9 cellular contexts compared by ENCODE assay signal in genomic region chr2:168245074-168245825, GRCh38. TPM values are rescaled to one million over a fixed set of nuclear protein-coding genes. Genes with fewer than 3 reads are reported as not detected.
DNase-seq lines count a peak whose midpoint lies in the region; TF ChIP-seq lines count a peak whose summit lies in the region.
"Had no signal": no experiment of that assay in that cellular context is flagged by ENCODE, and none has a peak within 500 bp of the region (broad histone marks: within the 10 kb centered on the region; RNA-seq: fewer than 3 reads in every experiment).

No MANE protein-coding gene starts in this region.

- intact Hi-C loops in dorsolateral prefrontal cortex (cut with DNase I): loop anchor here (5.0 to 10.0 kb wide), 6 partner anchors 60 to 953 kb away; partner anchors contain the start of gene B3GALT1 (in 2 of the 2)

- DNase-seq in NOMO-1 (lab: John Stamatoyannopoulos, UW; ENCODE audit: unreplicated experiment in 2 of 2) (peak; percentile 15 to 25), NOMO-1 treated with dmso at 0.1 percent for 144 hours (lab: John Stamatoyannopoulos, UW; ENCODE audit: unreplicated experiment) (no peak), NCI-H526 (lab: John Stamatoyannopoulos, UW) (peak; percentile 54 to 61), dorsolateral prefrontal cortex (no peak), renal cortical epithelial cell (ENCODE audit: low read depth) (peak; percentile 58), GM20000 (ENCODE audit: low spot score) (no peak), H7 (no peak)
- no peak for DNase-seq in stimulated activated CD4-positive, alpha-beta T cell treated with anti-CD3 and anti-CD28 coated beads, Interleukin-1b, Interleukin-23, amount 100 ng/mL, for 48 hours
- DNase-seq: effector CD8-positive, alpha-beta T cell had no signal

- no peaks in the 10 kb centered on the region for H3K27me3 ChIP-seq in dorsolateral prefrontal cortex
- H3K27me3 ChIP-seq in H7 (ENCODE audit: control insufficient read depth, insufficient read depth, low read length): no peaks in the 10 kb centered on the region

- H3K4me3 ChIP-seq in dorsolateral prefrontal cortex: peak overlapping the region in 45 of 59 donors; percentile 0 to 89 (median 80)
- no peak overlapping the region for H3K4me3 ChIP-seq in H7 (ENCODE audit: insufficient read depth, low read depth, low read length)

- H3K36me3 ChIP-seq in H7 (replicated peaks; ENCODE audit: control insufficient read depth, insufficient read depth, low read length): no peaks in the 10 kb centered on the region

- no peak for TF ChIP-seq CTCF in dorsolateral prefrontal cortex (IDR thresholded peaks at IDR 0.05 in 54 of 56, conservative IDR thresholded peaks at IDR 0.05 in 2 of 56; ENCODE audit: low read depth in 1 of 56, partially characterized antibody in 56 of 56)
- TF ChIP-seq CTCF in GM20000 (IDR thresholded peaks at IDR 0.05; ENCODE audit: extremely low read depth, missing control alignments): no peak

- peak overlapping the region in 36 of 59 donors; percentile 2 to 95 (median 90) for H3K27ac ChIP-seq in dorsolateral prefrontal cortex

RNA-seq across cellular contexts. Expression of gene STK39, which starts 2.1 kb away (rescaled TPM):
- total RNA-seq in dorsolateral prefrontal cortex (10 to 100 TPM; 43.5 to 93.5 (median 63.2) TPM), renal cortical epithelial cell (13.8 and 19.3 TPM in 2 replicates)
- total RNA-seq in H7 (2014; rRNA removed; shearing (Covaris generic)): 20.8 and 27.9 TPM in 2 replicates

Comparison
In these comparisons a context has a peak if more than half of its experiments do, and no peak if none do; other contexts are left out.
1. DNase-seq: peak in NOMO-1 (2 of 2), NCI-H526 (2 of 2) and renal cortical epithelial cell (single experiment); none in NOMO-1 treated with dmso at 0.1 percent for 144 hours (single experiment), dorsolateral prefrontal cortex (0 of 10), GM20000 (single experiment), H7 (single experiment) and stimulated activated CD4-positive, alpha-beta T cell treated with anti-CD3 and anti-CD28 coated beads, Interleukin-1b, Interleukin-23, amount 100 ng/mL, for 48 hours (single experiment).